ENCODE assay signal across 1 cellular context in the genomic region with DNA sequence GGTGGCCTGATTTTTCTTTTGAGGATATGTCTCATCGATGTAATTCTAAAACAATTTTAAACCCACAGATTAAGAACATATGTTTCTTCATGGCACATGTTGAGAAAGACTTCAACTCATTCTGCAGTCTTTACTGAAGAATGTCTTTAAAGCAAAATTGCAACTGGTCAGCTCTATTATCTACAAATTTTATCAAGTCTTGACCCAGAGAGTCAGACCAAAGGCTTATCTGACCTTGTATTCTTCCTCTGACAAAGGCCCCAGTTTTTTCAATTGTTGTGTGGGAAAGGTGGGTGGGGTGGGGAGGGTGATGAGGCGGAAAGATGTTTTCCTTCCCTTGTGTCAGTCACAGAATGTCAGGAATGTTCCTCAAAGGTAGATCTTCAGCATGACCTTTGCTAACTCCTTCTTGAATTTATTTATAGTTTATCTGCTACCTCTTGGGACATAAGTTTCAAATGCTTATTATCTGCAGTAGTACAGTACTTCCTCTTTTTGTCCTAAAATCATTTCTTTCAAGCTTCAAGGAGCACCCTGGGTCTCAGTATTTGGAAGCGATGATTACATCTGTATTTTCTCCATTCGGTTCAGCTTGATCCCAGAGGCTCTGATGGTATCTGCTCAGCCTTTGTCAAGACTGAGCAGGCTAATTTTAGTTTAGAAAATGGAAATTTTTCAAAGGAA.
A peak's percentile ranks its signal among the peaks of the same experiment; 100 is the strongest.
TF ChIP-seq lines count a peak whose summit lies in the region.

No MANE protein-coding gene starts in this region.

TF ChIP-seq in K562, 482 proteins besides CTCF, POLR2A, EP300 and RAD21 (continued from another document):
- TF ChIP-seq, protein P1, sequence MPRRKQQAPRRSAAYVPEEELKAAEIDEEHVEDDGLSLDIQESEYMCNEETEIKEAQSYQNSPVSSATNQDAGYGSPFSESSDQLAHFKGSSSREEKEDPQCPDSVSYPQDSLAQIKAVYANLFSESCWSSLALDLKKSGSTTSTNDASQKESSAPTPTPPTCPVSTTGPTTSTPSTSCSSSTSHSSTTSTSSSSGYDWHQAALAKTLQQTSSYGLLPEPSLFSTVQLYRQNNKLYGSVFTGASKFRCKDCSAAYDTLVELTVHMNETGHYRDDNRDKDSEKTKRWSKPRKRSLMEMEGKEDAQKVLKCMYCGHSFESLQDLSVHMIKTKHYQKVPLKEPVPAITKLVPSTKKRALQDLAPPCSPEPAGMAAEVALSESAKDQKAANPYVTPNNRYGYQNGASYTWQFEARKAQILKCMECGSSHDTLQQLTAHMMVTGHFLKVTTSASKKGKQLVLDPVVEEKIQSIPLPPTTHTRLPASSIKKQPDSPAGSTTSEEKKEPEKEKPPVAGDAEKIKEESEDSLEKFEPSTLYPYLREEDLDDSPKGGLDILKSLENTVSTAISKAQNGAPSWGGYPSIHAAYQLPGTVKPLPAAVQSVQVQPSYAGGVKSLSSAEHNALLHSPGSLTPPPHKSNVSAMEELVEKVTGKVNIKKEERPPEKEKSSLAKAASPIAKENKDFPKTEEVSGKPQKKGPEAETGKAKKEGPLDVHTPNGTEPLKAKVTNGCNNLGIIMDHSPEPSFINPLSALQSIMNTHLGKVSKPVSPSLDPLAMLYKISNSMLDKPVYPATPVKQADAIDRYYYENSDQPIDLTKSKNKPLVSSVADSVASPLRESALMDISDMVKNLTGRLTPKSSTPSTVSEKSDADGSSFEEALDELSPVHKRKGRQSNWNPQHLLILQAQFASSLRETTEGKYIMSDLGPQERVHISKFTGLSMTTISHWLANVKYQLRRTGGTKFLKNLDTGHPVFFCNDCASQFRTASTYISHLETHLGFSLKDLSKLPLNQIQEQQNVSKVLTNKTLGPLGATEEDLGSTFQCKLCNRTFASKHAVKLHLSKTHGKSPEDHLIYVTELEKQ (CRISPR knock-in tag; IDR thresholded peaks at IDR 0.05) = no peak
- no peak for TF ChIP-seq TEAD2 (tag; IDR thresholded peaks at IDR 0.05)
- no peak for TF ChIP-seq ZNF76 (CRISPR knock-in tag; IDR thresholded peaks at IDR 0.05; ENCODE audit: borderline replicate concordance)
- TF ChIP-seq ZC3H4 (CRISPR knock-in tag; IDR thresholded peaks at IDR 0.05; ENCODE audit: borderline replicate concordance) = no peak
- TF ChIP-seq SMARCA4 (IDR thresholded peaks at IDR 0.05) = 0 out of 2 replicates have a peak, but pooled peaks have one; percentile 22
- no peak for TF ChIP-seq GABPB1 (CRISPR knock-in tag; IDR thresholded peaks at IDR 0.05)
- no peak for TF ChIP-seq NR2C2 (CRISPR knock-in tag; IDR thresholded peaks at IDR 0.05)
- TF ChIP-seq NR2C2 (tag; IDR thresholded peaks at IDR 0.05) = peak; percentile 18; the same call in 1 of the 2 replicates
- peak; percentile 36; the same call in 1 of the 2 replicates for TF ChIP-seq CTBP1 (IDR thresholded peaks at IDR 0.05; ENCODE audit: borderline replicate concordance)
- peak; percentile 64; the same call in 1 of the 2 replicates for TF ChIP-seq ESRRA (IDR thresholded peaks at IDR 0.05; ENCODE audit: borderline replicate concordance, low read depth)
- TF ChIP-seq ZEB2 (IDR thresholded peaks at IDR 0.05) = 0 out of 2 replicates have a peak, but pooled peaks have one; percentile 18
- 0 out of 2 replicates have a peak, but pooled peaks have one; percentile 54 for TF ChIP-seq MEF2D (tag; conservative IDR thresholded peaks at IDR 0.05; ENCODE audit: low read depth)
- no peak for TF ChIP-seq RHOXF2B (CRISPR knock-in tag; conservative IDR thresholded peaks at IDR 0.05)
- peak; percentile 44; the same call in 1 of the 2 replicates for TF ChIP-seq TEAD4 (IDR thresholded peaks at IDR 0.05; ENCODE audit: low read length)
- no peak for TF ChIP-seq TEAD4 (CRISPR knock-in tag; IDR thresholded peaks at IDR 0.05; ENCODE audit: borderline replicate concordance)
- TF ChIP-seq ETS2 (tag; IDR thresholded peaks at IDR 0.05; ENCODE audit: borderline replicate concordance, poor library complexity, severe bottlenecking) = no peak
- TF ChIP-seq ARID1B (IDR thresholded peaks at IDR 0.05) = peak; percentile 45
